Comparison of ENCODE assay signal across 11 cellular contexts in genomic region chrX:16479206-16479869, GRCh38.
DNase-seq lines count a peak whose midpoint lies in the region; ATAC-seq, FAIRE-seq and TF ChIP-seq lines count a peak whose summit lies in the region.
"Had no signal": no experiment of that assay in that cellular context is flagged by ENCODE, and none has a peak within 500 bp of the region (broad histone marks: within the 10 kb centered on the region; RNA-seq: fewer than 3 reads in every experiment).

No MANE protein-coding gene starts in this region.

- DNase-seq in AG10803 (ENCODE audit: low read depth) (peak; percentile 53), HT1080 (ENCODE audit: low read depth) (peak; percentile 82), astrocyte (ENCODE audit: low read depth) (peak; percentile 69), GM12892 (ENCODE audit: insufficient read length) (no peak), NCI-H446 treated with DMSO at 0.1 percent for 48 hours (lab: John Stamatoyannopoulos, UW) (no peak), UCSD-AML1 (lab: John Stamatoyannopoulos, UW; ENCODE audit: unreplicated experiment) (no peak)
- DNase-seq: amniotic stem cell, naive B cell had no signal

- peak; percentile 98 for FAIRE-seq in astrocyte (lab: Jason Lieb, UNC)
- FAIRE-seq in islet of Langerhans (lab: Jason Lieb, UNC) = peak; percentile 91
- no peak for FAIRE-seq in GM12892 (lab: Jason Lieb, UNC)

- no peak overlapping the region for H3K27ac Mint-ChIP-seq in astrocyte (ENCODE audit: unreplicated experiment)
- H3K27ac Mint-ChIP-seq in stimulated activated memory B cell treated with anti-CD40 and anti-IgM and Interleukin-4, amounts not matched to agents 10 μg/mL and 1 μg/mL and 100 μg/mL, for 72 hours = no peak overlapping the region
- H3K27ac Mint-ChIP-seq: naive B cell had no signal

- H3K9me3 ChIP-seq in astrocyte (ENCODE audit: insufficient read depth, low read depth, low read length) = no peaks in the 10 kb centered on the region

- H3K36me3 ChIP-seq in astrocyte (ENCODE audit: insufficient read depth, low read length) = no peaks in the 10 kb centered on the region

- no peaks in the 10 kb centered on the region for H3K9me3 Mint-ChIP-seq in astrocyte (ENCODE audit: unreplicated experiment)
- no peaks in the 10 kb centered on the region for H3K9me3 Mint-ChIP-seq in stimulated activated memory B cell treated with anti-CD40 and anti-IgM and Interleukin-4, amounts not matched to agents 10 μg/mL and 1 μg/mL and 100 μg/mL, for 72 hours

- no peak overlapping the region for H3K4me3 Mint-ChIP-seq in astrocyte (ENCODE audit: unreplicated experiment)
- no peak overlapping the region for H3K4me3 Mint-ChIP-seq in stimulated activated memory B cell treated with anti-CD40 and anti-IgM and Interleukin-4, amounts not matched to agents 10 μg/mL and 1 μg/mL and 100 μg/mL, for 72 hours
- H3K4me3 Mint-ChIP-seq: naive B cell had no signal

- no peak for TF ChIP-seq POLR2A in GM12892 (IDR thresholded peaks at IDR 0.05; ENCODE audit: low read depth, low read length)

- TF ChIP-seq CTCF in AG10803 (conservative IDR thresholded peaks at IDR 0.05; ENCODE audit: low read length) (no peak), astrocyte (IDR thresholded peaks at IDR 0.05; ENCODE audit: insufficient read depth, low read depth, low read length) (no peak)

- H3K27me3 ChIP-seq in astrocyte (ENCODE audit: insufficient read depth, low read length) = no peaks in the 10 kb centered on the region

- H3K27me3 Mint-ChIP-seq in astrocyte (ENCODE audit: low read depth, unreplicated experiment) = no peaks in the 10 kb centered on the region
- no peaks in the 10 kb centered on the region for H3K27me3 Mint-ChIP-seq in stimulated activated memory B cell treated with anti-CD40 and anti-IgM and Interleukin-4, amounts not matched to agents 10 μg/mL and 1 μg/mL and 100 μg/mL, for 72 hours

- no peaks in the 10 kb centered on the region for H3K79me2 ChIP-seq in astrocyte (ENCODE audit: insufficient read depth, low read length)

- H3K4me3 ChIP-seq in AG10803 (ENCODE audit: low read length) (no peak overlapping the region), astrocyte (ENCODE audit: insufficient read depth, low read depth, low read length) (peak overlapping the region; percentile 32)
- H3K4me3 ChIP-seq: skin epidermis had no signal

- H3K9ac ChIP-seq in astrocyte (ENCODE audit: low read length) = peak overlapping the region; percentile 43

- peaks cover 19% of the 10 kb centered on the region for H3K4me1 ChIP-seq in astrocyte (ENCODE audit: insufficient read depth, low read length)

- H4K20me1 ChIP-seq in astrocyte (ENCODE audit: insufficient read depth, low read length) = no peaks in the 10 kb centered on the region

- ATAC-seq in stimulated activated memory B cell treated with anti-CD40 and anti-IgM and Interleukin-4, amounts not matched to agents 10 μg/mL and 1 μg/mL and 100 μg/mL, for 72 hours = no peak

- H3K36me3 Mint-ChIP-seq in astrocyte (ENCODE audit: low read depth, unreplicated experiment) = no peaks in the 10 kb centered on the region
- no peaks in the 10 kb centered on the region for H3K36me3 Mint-ChIP-seq in stimulated activated memory B cell treated with anti-CD40 and anti-IgM and Interleukin-4, amounts not matched to agents 10 μg/mL and 1 μg/mL and 100 μg/mL, for 72 hours
- H3K36me3 Mint-ChIP-seq: naive B cell had no signal

- peaks cover 14% of the 10 kb centered on the region for H3K4me1 Mint-ChIP-seq in astrocyte (ENCODE audit: low read depth, unreplicated experiment)
- H3K4me1 Mint-ChIP-seq in stimulated activated memory B cell treated with anti-CD40 and anti-IgM and Interleukin-4, amounts not matched to agents 10 μg/mL and 1 μg/mL and 100 μg/mL, for 72 hours = no peaks in the 10 kb centered on the region
- H3K4me1 Mint-ChIP-seq: naive B cell had no signal

- H3K4me2 ChIP-seq in astrocyte (ENCODE audit: low read length) = peak overlapping the region; percentile 76

- H2AFZ ChIP-seq in astrocyte (ENCODE audit: low read depth, low read length) = no peak overlapping the region

- H3K27ac ChIP-seq in astrocyte (ENCODE audit: low read depth, low read length) = peak overlapping the region; percentile 67
- H3K27ac ChIP-seq: skin epidermis had no signal

Comparison
In these comparisons a context has a peak if more than half of its experiments do, and no peak if none do; other contexts are left out.
1. DNase-seq: peak in AG10803 (single experiment), HT1080 (single experiment) and astrocyte (single experiment); none in GM12892 (single experiment), NCI-H446 treated with DMSO at 0.1 percent for 48 hours (single experiment) and UCSD-AML1 (single experiment).